ENCODE assay signal across 24 cellular contexts in genomic region chr18:68103561-68103960, GRCh38.
DNase-seq lines count a peak whose midpoint lies in the region; ATAC-seq, FAIRE-seq and TF ChIP-seq lines count a peak whose summit lies in the region.
"Had no signal": no experiment of that assay in that cellular context is flagged by ENCODE, and none has a peak within 500 bp of the region (broad histone marks: within the 10 kb centered on the region; RNA-seq: fewer than 3 reads in every experiment).

No MANE protein-coding gene starts in this region.

- ATAC-seq in GM18517 (IDR thresholded peaks at IDR 0.05; ENCODE audit: unreplicated experiment) = no peak
- ATAC-seq: GM12878 had no signal

- H2BK15ac ChIP-seq in mesenchymal stem cell (ENCODE audit: low read depth, poor library complexity, severe bottlenecking) = no peak overlapping the region

- H2BK12ac ChIP-seq in mesenchymal stem cell (ENCODE audit: low read length in 2 of 2) = no peak overlapping the region

- TF ChIP-seq CTCF in LNCaP clone FGC (IDR thresholded peaks at IDR 0.05; ENCODE audit: control insufficient read depth, extremely low read depth, insufficient read depth) = no peak
- TF ChIP-seq CTCF in astrocyte (IDR thresholded peaks at IDR 0.05; ENCODE audit: insufficient read depth, low read depth, low read length) = no peak
- TF ChIP-seq CTCF in esophagus squamous epithelium (IDR thresholded peaks at IDR 0.05) = no peak

- no peaks in the 10 kb centered on the region for H3K27me3 Mint-ChIP-seq in astrocyte (ENCODE audit: low read depth, unreplicated experiment)
- H3K27me3 Mint-ChIP-seq: CD4-positive, alpha-beta T cell had no signal

- peak overlapping the region; percentile 65 for H2AK5ac ChIP-seq in mesenchymal stem cell (ENCODE audit: low read length, severe bottlenecking)

- H3K4me3 ChIP-seq in LNCaP clone FGC (ENCODE audit: low read depth, low read length) (no peak overlapping the region), astrocyte (ENCODE audit: insufficient read depth, low read depth, low read length) (no peak overlapping the region), mesenchymal stem cell (ENCODE audit: insufficient read depth in 1 of 2, low read depth in 1 of 2, low read length in 2 of 2) (no peak overlapping the region), esophagus squamous epithelium (no peak overlapping the region)
- H3K4me3 ChIP-seq: BLaER1, GM12878, GM23248, HAP-1 had no signal

- no peak overlapping the region for H2BK120ac ChIP-seq in mesenchymal stem cell (ENCODE audit: low read depth, low read length)

- H3K4me1 Mint-ChIP-seq in astrocyte (ENCODE audit: low read depth, unreplicated experiment) = no peaks in the 10 kb centered on the region

- H3K79me2 ChIP-seq in astrocyte (ENCODE audit: insufficient read depth, low read length) = no peaks in the 10 kb centered on the region

- no peak for TF ChIP-seq POLR2A in esophagus squamous epithelium (IDR thresholded peaks at IDR 0.05)

- no peak overlapping the region for H4K8ac ChIP-seq in mesenchymal stem cell (ENCODE audit: low read length)

- no peak overlapping the region for H4K91ac ChIP-seq in mesenchymal stem cell (ENCODE audit: low read length)

- FAIRE-seq in astrocyte (lab: Jason Lieb, UNC) = peak; percentile 45
- FAIRE-seq: GM12878 had no signal

- H3K4me3 Mint-ChIP-seq in astrocyte (ENCODE audit: unreplicated experiment) = no peak overlapping the region
- H3K4me3 Mint-ChIP-seq: CD4-positive, alpha-beta T cell had no signal

- H3K4me2 ChIP-seq in astrocyte (ENCODE audit: low read length) (no peak overlapping the region), mesenchymal stem cell (ENCODE audit: low read length, poor library complexity, severe bottlenecking) (peak overlapping the region; percentile 16)
- H3K4me2 ChIP-seq: BLaER1, SK-N-SH had no signal

- H3K4ac ChIP-seq in mesenchymal stem cell (ENCODE audit: low read depth in 1 of 2, low read length in 2 of 2) = no peak overlapping the region

- intact Hi-C loops in esophagus squamous epithelium (cut with DNase I) = no loop called here

- H2AFZ ChIP-seq in astrocyte (ENCODE audit: low read depth, low read length) (no peak overlapping the region), mesenchymal stem cell (ENCODE audit: low read depth, low read length) (no peak overlapping the region)

- 94% methylated on average over 2 of the region's 2 CpGs for WGBS in mesenchymal stem cell
- 24 to 41% methylated on average over 2 of the region's 2 CpGs for WGBS in esophagus squamous epithelium, 2 donors

- no peak overlapping the region for H3K9ac ChIP-seq in astrocyte (ENCODE audit: low read length)
- H3K9ac ChIP-seq in mesenchymal stem cell (ENCODE audit: low read length) = no peak overlapping the region
- H3K9ac ChIP-seq: BLaER1, GM23248, SK-N-SH had no signal

- no peak overlapping the region for H3K18ac ChIP-seq in mesenchymal stem cell (ENCODE audit: low read depth in 1 of 2, low read length in 2 of 2)

- H3K79me1 ChIP-seq in mesenchymal stem cell (replicated peaks; ENCODE audit: low read length, poor library complexity, severe bottlenecking) = no peaks in the 10 kb centered on the region

- no peaks in the 10 kb centered on the region for H3K4me1 ChIP-seq in astrocyte (ENCODE audit: insufficient read depth, low read length)
- no peaks in the 10 kb centered on the region for H3K4me1 ChIP-seq in mesenchymal stem cell (ENCODE audit: control insufficient read depth, insufficient read depth, low read depth, low read length)
- H3K4me1 ChIP-seq in esophagus squamous epithelium = no peaks in the 10 kb centered on the region
- H3K4me1 ChIP-seq: BLaER1, HAP-1 had no signal

- no peaks in the 10 kb centered on the region for H3K36me3 Mint-ChIP-seq in astrocyte (ENCODE audit: low read depth, unreplicated experiment)

- no peak overlapping the region for H3K23ac ChIP-seq in mesenchymal stem cell (ENCODE audit: low read length in 2 of 2)

- H3K9me3 Mint-ChIP-seq in astrocyte (ENCODE audit: unreplicated experiment) = no peaks in the 10 kb centered on the region
- H3K9me3 Mint-ChIP-seq: CD4-positive, alpha-beta T cell had no signal

- DNase-seq in LNCaP clone FGC (ENCODE audit: low read depth) (peak; percentile 14), astrocyte (ENCODE audit: low read depth) (no peak), mesenchymal stem cell (no peak), NCI-H2107 treated with DMSO at 0.1 percent for 48 hours (lab: John Stamatoyannopoulos, UW; ENCODE audit: unreplicated experiment) (no peak), esophagus squamous epithelium (lab: John Stamatoyannopoulos, UW) (no peak), GM19238 (ENCODE audit: insufficient read length, low spot score) (no peak)
- DNase-seq: ACHN; CD4-positive, alpha-beta T cell; COR-L47; DMS79; GM23248; KBM-7; NCI-H1417 treated with DMSO at 0.1 percent for 48 hours; NCI-H187; NCI-H2107; NCI-H510A treated with DMSO at 0.1 percent for 48 hours; NCI-H748 treated with DMSO at 0.1 percent for 48 hours; SHP77 treated with DMSO at 0.1 percent for 48 hours; SK-N-SH had no signal

- H3K36me3 ChIP-seq in astrocyte (ENCODE audit: insufficient read depth, low read length) (no peaks in the 10 kb centered on the region), mesenchymal stem cell (ENCODE audit: control insufficient read depth in 1 of 2, insufficient read depth in 2 of 2, low read depth in 1 of 2, low read length in 2 of 2) (no peaks in the 10 kb centered on the region), esophagus squamous epithelium (no peaks in the 10 kb centered on the region)
- H3K36me3 ChIP-seq: BLaER1, HAP-1 had no signal

- no peak overlapping the region for H3K27ac Mint-ChIP-seq in astrocyte (ENCODE audit: unreplicated experiment)
- H3K27ac Mint-ChIP-seq: CD4-positive, alpha-beta T cell had no signal

- no peaks in the 10 kb centered on the region for H3K9me3 ChIP-seq in astrocyte (ENCODE audit: insufficient read depth, low read depth, low read length)
- H3K9me3 ChIP-seq in mesenchymal stem cell (ENCODE audit: control insufficient read depth, low read length) = no peaks in the 10 kb centered on the region
- no peaks in the 10 kb centered on the region for H3K9me3 ChIP-seq in esophagus squamous epithelium
- H3K9me3 ChIP-seq: BLaER1, HAP-1, SK-N-SH had no signal

- H3K27ac ChIP-seq in astrocyte (ENCODE audit: low read depth, low read length) (no peak overlapping the region), mesenchymal stem cell (ENCODE audit: low read length, poor library complexity, severe bottlenecking) (peak overlapping the region; percentile 57), esophagus squamous epithelium (no peak overlapping the region)
- H3K27ac ChIP-seq: BLaER1, GM23248, RWPE1 had no signal

- H3K27me3 ChIP-seq in astrocyte (ENCODE audit: insufficient read depth, low read length) (no peaks in the 10 kb centered on the region), mesenchymal stem cell (ENCODE audit: control insufficient read depth in 1 of 2, insufficient read depth in 1 of 2, low read length in 2 of 2) (no peaks in the 10 kb centered on the region), esophagus squamous epithelium (no peaks in the 10 kb centered on the region)
- H3K27me3 ChIP-seq: BLaER1 had no signal

- H3K14ac ChIP-seq in mesenchymal stem cell (ENCODE audit: low read length in 2 of 2) = no peak overlapping the region

- H2BK5ac ChIP-seq in mesenchymal stem cell (ENCODE audit: low read depth, low read length, poor library complexity, severe bottlenecking) = no peak overlapping the region

- H4K20me1 ChIP-seq in astrocyte (ENCODE audit: insufficient read depth, low read length) = no peaks in the 10 kb centered on the region
- H4K20me1 ChIP-seq: BLaER1 had no signal
